ENCODE assay signal across 8 cellular contexts in the genomic region with DNA sequence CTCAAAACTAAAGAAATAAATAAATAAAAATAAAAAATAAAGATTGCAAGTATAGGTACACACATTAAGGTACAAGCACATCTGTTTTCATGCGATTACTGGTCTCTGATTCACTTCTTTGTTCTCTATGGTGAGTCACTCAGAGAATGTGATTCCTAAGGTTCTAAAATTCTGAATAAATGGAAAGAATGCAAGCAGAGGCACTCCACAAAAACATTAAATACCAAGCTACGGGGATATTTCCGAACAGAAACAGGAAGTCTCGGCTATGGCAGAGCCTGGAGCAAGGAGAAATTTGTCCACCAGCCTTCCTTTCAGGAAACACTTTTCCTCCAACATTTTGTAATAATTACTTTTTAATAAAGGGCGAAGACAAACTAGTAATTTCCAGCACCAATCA. TPM values are rescaled to one million over a fixed set of nuclear protein-coding genes. Genes with fewer than 3 reads are reported as not detected.
DNase-seq lines count a peak whose midpoint lies in the region; ATAC-seq and TF ChIP-seq lines count a peak whose summit lies in the region.

No MANE protein-coding gene starts in this region.

- DNase-seq in NB4 (ENCODE audit: low read depth) (no peak), dedifferentiated amniotic fluid mesenchymal stem cell (ENCODE audit: extremely low spot score) (peak; percentile 62), naive B cell (no peak), GM13976 (ENCODE audit: low spot score) (no peak), NCI-H524 (lab: John Stamatoyannopoulos, UW) (no peak)

- peaks cover 70% of the 10 kb centered on the region for H3K4me1 ChIP-seq in DOHH2 (ENCODE audit: control insufficient read depth, low read length)

- no peaks in the 10 kb centered on the region for H3K9me2 ChIP-seq in DOHH2 (replicated peaks; ENCODE audit: control insufficient read depth, low read length)

- H3K27me3 ChIP-seq in DOHH2 (ENCODE audit: control insufficient read depth, low read length) = no peaks in the 10 kb centered on the region

- peaks cover 23% of the 10 kb centered on the region for H4K20me1 ChIP-seq in DOHH2 (ENCODE audit: control insufficient read depth, insufficient read depth, low read depth, low read length)

- H3K27ac ChIP-seq in DOHH2 (ENCODE audit: low read depth, low read length) = peak overlapping the region; percentile 69

- H3K9me3 Mint-ChIP-seq in naive B cell = no peaks in the 10 kb centered on the region

- peak overlapping the region; percentile 77 for H3K4me2 ChIP-seq in DOHH2 (ENCODE audit: low read length)

- in situ Hi-C loops in GM13976 (cut with MboI; ENCODE audit: low sequenced_read_pairs, unreplicated experiment) = no loop called here

- no peaks in the 10 kb centered on the region for H3K27me3 Mint-ChIP-seq in naive B cell

- TF ChIP-seq CTCF in DOHH2 (IDR thresholded peaks at IDR 0.05; ENCODE audit: low read depth, low read length, poor library complexity, severe bottlenecking) = no peak
- no peak for TF ChIP-seq CTCF in NB4 (IDR thresholded peaks at IDR 0.05; ENCODE audit: low read depth, low read length)
- TF ChIP-seq CTCF in GM13976 (IDR thresholded peaks at IDR 0.05; ENCODE audit: borderline replicate concordance, control extremely low read depth, extremely low read depth, insufficient read depth, missing control alignments) = no peak

- H3K9me3 ChIP-seq in DOHH2 (ENCODE audit: control insufficient read depth, insufficient read depth, low read length) = no peaks in the 10 kb centered on the region

- no peak for ATAC-seq in naive B cell (ENCODE audit: low read depth in 2 of 2)
- no peak for ATAC-seq in HG02798 (IDR thresholded peaks at IDR 0.05; ENCODE audit: poor library complexity, unreplicated experiment)
- no peak for ATAC-seq in GM21381 (IDR thresholded peaks at IDR 0.05; ENCODE audit: unreplicated experiment)

- H3K4me3 ChIP-seq in DOHH2 (ENCODE audit: low read length) (peak overlapping the region; percentile 90), NB4 (ENCODE audit: low read depth, low read length) (peak overlapping the region; percentile 66)

- peaks cover 20% of the 10 kb centered on the region for H3K36me3 ChIP-seq in DOHH2 (ENCODE audit: control insufficient read depth, low read length)

- peak overlapping the region; percentile 89 to 96 (median 94) for H3K27ac Mint-ChIP-seq in naive B cell

- H3F3A ChIP-seq in DOHH2 (ENCODE audit: control insufficient read depth, insufficient read depth) = peaks cover 16% of the 10 kb centered on the region

- H3K36me3 Mint-ChIP-seq in naive B cell = no peaks in the 10 kb centered on the region

- H3K4me3 Mint-ChIP-seq in naive B cell = peak overlapping the region; percentile 82 to 98 (median 93)

- H3K4me1 Mint-ChIP-seq in naive B cell = peaks cover 57 to 72% (median 66%) of the 10 kb centered on the region in 3 donors

- no peak for TF ChIP-seq POLR2A in NB4 (IDR thresholded peaks at IDR 0.05; ENCODE audit: extremely low read depth, insufficient read length)

- peaks cover 60% of the 10 kb centered on the region for H3K79me2 ChIP-seq in DOHH2 (ENCODE audit: control insufficient read depth, low read length)

RNA-seq across cellular contexts. Expression of gene VOPP1, which starts 1.4 kb away (rescaled TPM):
- polyA plus RNA-seq in naive B cell (ENCODE audit: low read depth in 6 of 6) = 10 to 100 TPM; 27.5 to 78.6 (median 34.2) TPM
